ENCODE assay signal across 8 cellular contexts in the genomic region with DNA sequence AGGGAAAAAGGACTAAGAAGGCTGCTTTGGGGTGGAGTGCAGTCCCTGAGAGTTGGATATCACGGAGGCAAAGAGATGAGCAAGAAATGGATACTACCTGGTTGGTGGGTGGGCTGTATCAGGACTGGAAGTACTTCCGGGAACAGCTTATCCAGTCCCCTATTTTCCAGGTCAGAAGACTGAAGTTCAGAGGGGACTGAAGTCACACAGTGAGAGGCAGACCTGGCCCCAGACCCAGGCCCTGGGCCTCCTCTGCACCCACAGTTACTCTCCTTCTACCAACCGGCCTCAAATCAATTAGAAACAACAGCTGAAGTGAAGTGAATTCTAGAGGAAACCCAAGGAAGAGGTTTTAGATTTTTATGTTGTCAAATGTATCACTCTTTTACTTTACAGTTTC.
"Had no signal": no experiment of that assay in that cellular context is flagged by ENCODE, and none has a peak within 500 bp of the region (broad histone marks: within the 10 kb centered on the region; RNA-seq: fewer than 3 reads in every experiment).

No MANE protein-coding gene starts in this region.

- DNase-seq: GDM1, GF-D8 had no signal

- H3K4me3 ChIP-seq: GM12878 had no signal

- ATAC-seq: GM12878 had no signal

- FAIRE-seq: G401.6, GM12878, GM12891, GM12892, GM18507, GM19239 had no signal
